Comparison of ENCODE assay signal across 1 cellular context in the genomic region with DNA sequence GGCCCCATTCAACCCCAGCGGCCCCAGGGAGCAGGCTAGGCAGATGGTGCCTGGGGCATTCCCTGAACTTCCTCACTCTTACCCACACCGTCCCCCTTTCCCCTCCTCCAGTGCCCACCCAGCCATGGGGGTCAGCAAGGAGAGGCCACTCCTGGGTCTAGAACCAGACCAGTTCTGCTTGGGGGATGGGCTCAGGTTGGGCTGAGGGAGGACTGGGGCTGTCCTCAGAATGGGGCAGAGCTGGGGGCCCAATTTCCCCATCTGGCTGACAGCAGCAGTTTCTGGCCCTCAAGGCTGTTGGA.
A peak's percentile ranks its signal among the peaks of the same experiment; 100 is the strongest.
TF ChIP-seq lines count a peak whose summit lies in the region.

No MANE protein-coding gene starts in this region.

TF ChIP-seq in HepG2, 621 proteins besides CTCF, POLR2A, EP300 and RAD21:
- TF ChIP-seq RBM22 (optimal IDR thresholded peaks at IDR 0.05; ENCODE audit: low read length) (peak; percentile 52), HNRNPK (IDR thresholded peaks at IDR 0.05; ENCODE audit: low read depth, low read length, poor library complexity, severe bottlenecking) (no peak)
TF ChIP-seq in HepG2: peak in this region for 1.
